Comparison of ENCODE assay signal across 17 cellular contexts in genomic region chr9:68637020-68637419, GRCh38.
DNase-seq lines count a peak whose midpoint lies in the region; ATAC-seq and TF ChIP-seq lines count a peak whose summit lies in the region.
"Had no signal": no experiment of that assay in that cellular context is flagged by ENCODE, and none has a peak within 500 bp of the region (broad histone marks: within the 10 kb centered on the region; RNA-seq: fewer than 3 reads in every experiment).

No MANE protein-coding gene starts in this region.

- H3K9ac ChIP-seq in mucosa of rectum (ENCODE audit: low read depth in 1 of 2, low read length in 2 of 2), result no peak overlapping the region
- H3K9ac ChIP-seq: KMS-11, parathyroid adenoma had no signal

- WGBS in tibial nerve, 2 donors, result 82 to 85% methylated on average over 3 of the region's 3 CpGs

- DNase-seq in DMS153 (lab: John Stamatoyannopoulos, UW), result peak; percentile 94
- DNase-seq in NCI-H146 treated with DMSO at 0.1 percent for 48 hours (lab: John Stamatoyannopoulos, UW; ENCODE audit: unreplicated experiment), result peak; percentile 94
- DNase-seq in NCI-H748 treated with DMSO at 0.1 percent for 48 hours (lab: John Stamatoyannopoulos, UW), result peak; percentile 75
- no peak for DNase-seq in tibial nerve (ENCODE audit: low spot score in 2 of 2)
- no peak for DNase-seq in mesenteric fat pad (ENCODE audit: low spot score)
- no peak for DNase-seq in stimulated activated CD8-positive, alpha-beta memory T cell treated with anti-CD3 and anti-CD28 coated beads, Interleukin-4, amount 100 ng/mL, for 48 hours
- DNase-seq: H7, left ventricle myocardium superior, NCI-H1092 treated with DMSO at 0.1 percent for 48 hours, Right ventricle myocardium superior, T-helper 2 cell had no signal

- H3K4me1 ChIP-seq in mucosa of rectum (ENCODE audit: control insufficient read depth in 2 of 2, insufficient read depth in 2 of 2, low read length in 2 of 2) (peaks cover 0 to 4% of the 10 kb centered on the region in 2 donors), tibial nerve (no peaks in the 10 kb centered on the region)
- H3K4me1 ChIP-seq: parathyroid adenoma had no signal

- no peak for ATAC-seq in GM18520 (IDR thresholded peaks at IDR 0.05; ENCODE audit: unreplicated experiment)
- ATAC-seq: esophagus mucosa, left ventricle myocardium superior had no signal

- no peak for TF ChIP-seq CTCF in tibial nerve (IDR thresholded peaks at IDR 0.05)

- no peak for TF ChIP-seq EP300 in tibial nerve (IDR thresholded peaks at IDR 0.05)

- peak overlapping the region in 1 of 2 donors; percentile 26 for H3K4me3 ChIP-seq in mucosa of rectum (ENCODE audit: low read length in 2 of 2)
- H3K4me3 ChIP-seq in tibial nerve, result no peak overlapping the region
- H3K4me3 ChIP-seq: cardiac muscle cell had no signal

- H3K36me3 ChIP-seq in mucosa of rectum (ENCODE audit: control insufficient read depth in 2 of 2, insufficient read depth in 2 of 2, low read length in 2 of 2), result no peaks in the 10 kb centered on the region
- no peaks in the 10 kb centered on the region for H3K36me3 ChIP-seq in tibial nerve
- H3K36me3 ChIP-seq: cardiac muscle cell had no signal

- no peak for TF ChIP-seq POLR2A in tibial nerve (IDR thresholded peaks at IDR 0.05)

- H3K27ac ChIP-seq in mucosa of rectum (ENCODE audit: low read depth in 2 of 2, low read length in 2 of 2) (peak overlapping the region; percentile 12 to 32), tibial nerve (no peak overlapping the region)
- H3K27ac ChIP-seq: cardiac muscle cell, KMS-11, parathyroid adenoma had no signal

- H3K27me3 ChIP-seq in mucosa of rectum (ENCODE audit: control insufficient read depth in 2 of 2, insufficient read depth in 2 of 2, low read length in 2 of 2) (no peaks in the 10 kb centered on the region), tibial nerve (no peaks in the 10 kb centered on the region)
- H3K27me3 ChIP-seq: cardiac muscle cell had no signal

- no peaks in the 10 kb centered on the region for H3K9me3 ChIP-seq in mucosa of rectum (ENCODE audit: control insufficient read depth in 2 of 2, low read length in 2 of 2)
- no peaks in the 10 kb centered on the region for H3K9me3 ChIP-seq in tibial nerve

Comparison
In these comparisons a context has a peak if more than half of its experiments do, and no peak if none do; other contexts are left out.
1. DNase-seq: peak in DMS153 (single experiment), NCI-H146 treated with DMSO at 0.1 percent for 48 hours (single experiment) and NCI-H748 treated with DMSO at 0.1 percent for 48 hours (single experiment); none in tibial nerve (0 of 2), mesenteric fat pad (single experiment) and stimulated activated CD8-positive, alpha-beta memory T cell treated with anti-CD3 and anti-CD28 coated beads, Interleukin-4, amount 100 ng/mL, for 48 hours (single experiment).
2. H3K27ac ChIP-seq: peak in mucosa of rectum (2 of 2); none in tibial nerve (0 of 4).